In genomic region chr22:22357024-22357868, GRCh38 we compare ENCODE assay signal across 8 cellular contexts.
DNase-seq lines count a peak whose midpoint lies in the region; ATAC-seq and TF ChIP-seq lines count a peak whose summit lies in the region.

No MANE protein-coding gene starts in this region.

- ATAC-seq in GM21619 (IDR thresholded peaks at IDR 0.05; ENCODE audit: unreplicated experiment) (peak; percentile 66), RWPE2 (ENCODE audit: low read depth) (peak; percentile 96)

- no peak for TF ChIP-seq POLR2A in vagina (IDR thresholded peaks at IDR 0.05)

- H3K9me3 ChIP-seq in MM.1S (replicated peaks; ENCODE audit: insufficient read depth, low read length): no peaks in the 10 kb centered on the region
- no peaks in the 10 kb centered on the region for H3K9me3 ChIP-seq in RWPE2 (ENCODE audit: severe bottlenecking)
- H3K9me3 ChIP-seq in vagina: no peaks in the 10 kb centered on the region

- TF ChIP-seq CTCF in MM.1S (IDR thresholded peaks at IDR 0.05; ENCODE audit: low read length) (peak; percentile 71), RWPE2 (IDR thresholded peaks at IDR 0.05; ENCODE audit: poor library complexity, severe bottlenecking) (peak; percentile 69), vagina (IDR thresholded peaks at IDR 0.05) (peak in 2 of 3 experiments; percentile 28 to 44)

- H3F3A ChIP-seq in MM.1S (ENCODE audit: insufficient read depth, low read length): no peaks in the 10 kb centered on the region

- H3K27ac ChIP-seq in MM.1S (ENCODE audit: low read length): no peak overlapping the region
- no peak overlapping the region for H3K27ac ChIP-seq in RWPE2 (ENCODE audit: poor library complexity, severe bottlenecking)
- no peak overlapping the region for H3K27ac ChIP-seq in vagina

- no peaks in the 10 kb centered on the region for H4K20me1 ChIP-seq in MM.1S (ENCODE audit: insufficient read depth, low read length)

- H3K4me1 ChIP-seq in MM.1S (ENCODE audit: low read length): peaks cover 1% of the 10 kb centered on the region
- no peaks in the 10 kb centered on the region for H3K4me1 ChIP-seq in RWPE2 (ENCODE audit: insufficient read depth, poor library complexity, severe bottlenecking)
- no peaks in the 10 kb centered on the region for H3K4me1 ChIP-seq in vagina

- H3K27me3 ChIP-seq in MM.1S (replicated peaks; ENCODE audit: insufficient read depth, low read length): no peaks in the 10 kb centered on the region
- H3K27me3 ChIP-seq in RWPE2 (ENCODE audit: insufficient read depth, poor library complexity, severe bottlenecking): no peaks in the 10 kb centered on the region
- H3K27me3 ChIP-seq in vagina: no peaks in the 10 kb centered on the region

- H3K4me3 ChIP-seq in MM.1S (ENCODE audit: low read length) (peak overlapping the region; percentile 4; the same call in 1 of the 2 replicates), RWPE2 (ENCODE audit: severe bottlenecking) (no peak overlapping the region), vagina (no peak overlapping the region)

- H3K36me3 ChIP-seq in MM.1S (replicated peaks; ENCODE audit: insufficient read depth, low read length) (no peaks in the 10 kb centered on the region), RWPE2 (ENCODE audit: low read depth) (no peaks in the 10 kb centered on the region), vagina (no peaks in the 10 kb centered on the region)

- intact Hi-C loops in vagina (cut with DNase I): no loop called here

- no peaks in the 10 kb centered on the region for H3K79me2 ChIP-seq in MM.1S (ENCODE audit: low read length)

- H2AFZ ChIP-seq in MM.1S (ENCODE audit: low read length): peak overlapping the region; percentile 62

- no peaks in the 10 kb centered on the region for H3K9me2 ChIP-seq in MM.1S (replicated peaks; ENCODE audit: insufficient read depth, low read length)

- H3K9ac ChIP-seq in MM.1S (ENCODE audit: low read length): 0 out of 2 replicates have a peak overlapping the region, but pooled peaks have one; percentile 16

- DNase-seq in D341Med (ENCODE audit: low spot score): peak; percentile 86
- peak; percentile 93 for DNase-seq in MM.1S
- DNase-seq in RWPE2 (ENCODE audit: low spot score): peak; percentile 76
- peak; percentile 44 for DNase-seq in activated T-helper 9 cell treated with anti-CD3 and anti-CD28 coated beads, Interleukin-2, amount 50 U/mL, for 16 hours (ENCODE audit: low read depth)
- peak; percentile 84 for DNase-seq in globus pallidus (ENCODE audit: low spot score)
- peak; percentile 87 for DNase-seq in pons (ENCODE audit: low spot score)
- DNase-seq in vagina (ENCODE audit: extremely low spot score in 2 of 2): no peak

- H3K4me2 ChIP-seq in MM.1S (ENCODE audit: low read depth, low read length): peak overlapping the region; percentile 62; the same call in 1 of the 2 replicates

Comparison
In these comparisons a context has a peak if more than half of its experiments do, and no peak if none do; other contexts are left out.
1. DNase-seq: peak in D341Med (single experiment), MM.1S (single experiment), RWPE2 (single experiment), activated T-helper 9 cell treated with anti-CD3 and anti-CD28 coated beads, Interleukin-2, amount 50 U/mL, for 16 hours (single experiment), globus pallidus (single experiment) and pons (single experiment); none in vagina (0 of 2).
2. Peak in every context shown above with its lines, with median percentiles within 50 percentile points of each other: CTCF ChIP-seq.